17 cellular contexts compared by ENCODE assay signal in genomic region chr10:72561745-72562166, GRCh38.
DNase-seq lines count a peak whose midpoint lies in the region; ATAC-seq and TF ChIP-seq lines count a peak whose summit lies in the region.
"Had no signal": no experiment of that assay in that cellular context is flagged by ENCODE, and none has a peak within 500 bp of the region (broad histone marks: within the 10 kb centered on the region; RNA-seq: fewer than 3 reads in every experiment).

No MANE protein-coding gene starts in this region.

- H3K36me3 Mint-ChIP-seq in activated naive CD8-positive, alpha-beta T cell treated with anti-CD3 and anti-CD28 coated beads, Interleukin-2, amount 50 U/mL, for 24 hours (ENCODE audit: low read depth), result peaks cover 49% of the 10 kb centered on the region
- H3K36me3 Mint-ChIP-seq in activated naive CD8-positive, alpha-beta T cell treated with anti-CD3 and anti-CD28 coated beads for 36 hours, result peaks cover 53% of the 10 kb centered on the region

- peaks cover 38% of the 10 kb centered on the region for H3K4me1 Mint-ChIP-seq in activated naive CD8-positive, alpha-beta T cell treated with anti-CD3 and anti-CD28 coated beads, Interleukin-2, amount 50 U/mL, for 24 hours
- peaks cover 34% of the 10 kb centered on the region for H3K4me1 Mint-ChIP-seq in activated naive CD8-positive, alpha-beta T cell treated with anti-CD3 and anti-CD28 coated beads for 36 hours
- H3K4me1 Mint-ChIP-seq: mesothelial cell of epicardium had no signal

- ATAC-seq in activated naive CD8-positive, alpha-beta T cell treated with anti-CD3 and anti-CD28 coated beads, Interleukin-2, amount 50 U/mL, for 24 hours, result no peak
- ATAC-seq in GM21367 (IDR thresholded peaks at IDR 0.05; ENCODE audit: unreplicated experiment), result peak; percentile 45
- ATAC-seq in HG03460 (IDR thresholded peaks at IDR 0.05; ENCODE audit: unreplicated experiment), result peak; percentile 51

- H3K4me1 ChIP-seq in spleen (peaks cover 6 to 32% (median 18%) of the 10 kb centered on the region in 6 donors), prostate gland (replicated peaks) (no peaks in the 10 kb centered on the region)
- H3K4me1 ChIP-seq: vagina had no signal

- TF ChIP-seq POLR2A in spleen (IDR thresholded peaks at IDR 0.05) (no peak), prostate gland (IDR thresholded peaks at IDR 0.05) (no peak)

- peaks cover 4% of the 10 kb centered on the region for H3K9me3 Mint-ChIP-seq in activated naive CD8-positive, alpha-beta T cell treated with anti-CD3 and anti-CD28 coated beads, Interleukin-2, amount 50 U/mL, for 24 hours
- H3K9me3 Mint-ChIP-seq in activated naive CD8-positive, alpha-beta T cell treated with anti-CD3 and anti-CD28 coated beads for 36 hours, result peaks cover 2% of the 10 kb centered on the region
- H3K9me3 Mint-ChIP-seq: CD4-positive, CD25-positive, alpha-beta regulatory T cell had no signal

- H3K27ac Mint-ChIP-seq in activated naive CD8-positive, alpha-beta T cell treated with anti-CD3 and anti-CD28 coated beads, Interleukin-2, amount 50 U/mL, for 24 hours, result peak overlapping the region; percentile 7
- H3K27ac Mint-ChIP-seq in activated naive CD8-positive, alpha-beta T cell treated with anti-CD3 and anti-CD28 coated beads for 36 hours, result no peak overlapping the region
- H3K27ac Mint-ChIP-seq: CD4-positive, CD25-positive, alpha-beta regulatory T cell; mesothelial cell of epicardium had no signal

- intact Hi-C loops in spleen (cut with DNase I; ENCODE audit: low total_unique reads) (no loop called here), prostate gland (cut with DNase I) (no loop called here)

- H3K36me3 ChIP-seq in spleen (peaks cover 0 to 94% (median 16%) of the 10 kb centered on the region in 6 donors), prostate gland (no peaks in the 10 kb centered on the region)

- no peaks in the 10 kb centered on the region for H3K27me3 Mint-ChIP-seq in activated naive CD8-positive, alpha-beta T cell treated with anti-CD3 and anti-CD28 coated beads, Interleukin-2, amount 50 U/mL, for 24 hours
- H3K27me3 Mint-ChIP-seq in activated naive CD8-positive, alpha-beta T cell treated with anti-CD3 and anti-CD28 coated beads for 36 hours, result no peaks in the 10 kb centered on the region
- H3K27me3 Mint-ChIP-seq: CD4-positive, CD25-positive, alpha-beta regulatory T cell had no signal

- in situ Hi-C loops in KBM-7 (cut with MboI; ENCODE audit: low pct_unique_long_range_greater_than_20kb, low sequenced_read_pairs), result no loop called here

- no peak for TF ChIP-seq CTCF in spleen (IDR thresholded peaks at IDR 0.05 in 8 of 11, conservative IDR thresholded peaks at IDR 0.05 in 3 of 11)
- TF ChIP-seq CTCF in prostate gland (IDR thresholded peaks at IDR 0.05), result no peak

- no peak overlapping the region for H3K4me3 Mint-ChIP-seq in activated naive CD8-positive, alpha-beta T cell treated with anti-CD3 and anti-CD28 coated beads, Interleukin-2, amount 50 U/mL, for 24 hours
- H3K4me3 Mint-ChIP-seq in activated naive CD8-positive, alpha-beta T cell treated with anti-CD3 and anti-CD28 coated beads for 36 hours, result no peak overlapping the region
- H3K4me3 Mint-ChIP-seq: CD4-positive, CD25-positive, alpha-beta regulatory T cell; mesothelial cell of epicardium had no signal

- no peaks in the 10 kb centered on the region for H3K27me3 ChIP-seq in spleen (replicated peaks in 1 of 7)
- H3K27me3 ChIP-seq in prostate gland (replicated peaks; ENCODE audit: insufficient read depth), result no peaks in the 10 kb centered on the region
- H3K27me3 ChIP-seq: vagina had no signal

- H3K4me3 ChIP-seq in spleen, result no peak overlapping the region
- H3K4me3 ChIP-seq in prostate gland, result no peak overlapping the region
- H3K4me3 ChIP-seq: vagina had no signal

- DNase-seq in activated naive CD8-positive, alpha-beta T cell treated with anti-CD3 and anti-CD28 coated beads, Interleukin-2, amount 50 U/mL, for 24 hours, result no peak
- no peak for DNase-seq in activated naive CD8-positive, alpha-beta T cell treated with anti-CD3 and anti-CD28 coated beads for 36 hours
- DNase-seq in spleen (no peak), KBM-7 (no peak), iPS-NIHi7 (ENCODE audit: extremely low spot score) (no peak), prostate gland (ENCODE audit: low spot score) (no peak)
- DNase-seq: activated gamma-delta T cell; aorta; CD4-positive, CD25-positive, alpha-beta regulatory T cell; DMS79; hypothalamus; NCI-H748 treated with DMSO at 0.1 percent for 48 hours; stimulated activated CD4-positive, alpha-beta T cell treated with anti-CD3 and anti-CD28 coated beads, Interleukin-15, amount 100 ng/mL, for 24 hours had no signal

- 61 to 79% (median 65%) methylated on average over 3 of the region's 3 CpGs for WGBS in spleen, 5 donors
- 90% methylated on average over 3 of the region's 3 CpGs for WGBS in prostate gland

- H3K9me3 ChIP-seq in spleen, result no peaks in the 10 kb centered on the region
- no peaks in the 10 kb centered on the region for H3K9me3 ChIP-seq in prostate gland
- H3K9me3 ChIP-seq: vagina had no signal

- H3K27ac ChIP-seq in spleen (peak overlapping the region in 5 of 8 donors; percentile 20 to 74 (median 69)), prostate gland (no peak overlapping the region)
- H3K27ac ChIP-seq: vagina had no signal

Comparison
In these comparisons a context has a peak if more than half of its experiments do, and no peak if none do; other contexts are left out.
1. H3K27ac ChIP-seq: peak in spleen (5 of 8); none in prostate gland (0 of 2).